Comparison of ENCODE assay signal across 1 cellular context in the genomic region with DNA sequence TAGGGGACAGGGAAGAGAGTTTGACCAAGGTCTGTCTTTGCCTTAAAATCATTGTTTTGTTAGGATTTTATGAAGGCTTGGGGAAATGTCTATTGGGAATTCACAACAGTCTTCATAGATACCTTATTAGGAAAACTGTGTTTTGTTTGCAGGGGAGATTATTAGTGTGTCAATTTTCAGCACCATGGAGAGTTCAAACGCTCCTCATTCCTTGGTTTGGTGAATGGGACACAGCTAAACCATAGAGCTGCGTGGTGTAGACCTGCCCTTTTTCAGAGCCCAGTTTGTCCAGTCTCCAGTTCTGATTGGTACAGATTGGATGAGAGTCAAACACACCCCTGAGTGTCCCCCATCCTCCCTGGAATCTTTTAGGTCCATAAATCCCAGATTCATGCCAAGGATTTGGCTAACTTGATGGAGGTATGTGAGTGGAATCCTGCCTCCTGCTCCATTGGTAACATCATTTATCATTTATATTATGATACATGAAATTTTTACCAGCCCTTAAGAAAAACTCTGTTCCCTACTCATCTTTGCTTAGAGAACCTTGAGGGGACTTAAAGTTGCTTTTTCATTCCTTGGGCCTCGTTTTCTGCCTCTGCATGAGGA.
TF ChIP-seq lines count a peak whose summit lies in the region.

No MANE protein-coding gene starts in this region.

TF ChIP-seq in HepG2, 621 proteins besides CTCF, POLR2A, EP300 and RAD21 (continued from another document):
- TF ChIP-seq, protein P1, sequence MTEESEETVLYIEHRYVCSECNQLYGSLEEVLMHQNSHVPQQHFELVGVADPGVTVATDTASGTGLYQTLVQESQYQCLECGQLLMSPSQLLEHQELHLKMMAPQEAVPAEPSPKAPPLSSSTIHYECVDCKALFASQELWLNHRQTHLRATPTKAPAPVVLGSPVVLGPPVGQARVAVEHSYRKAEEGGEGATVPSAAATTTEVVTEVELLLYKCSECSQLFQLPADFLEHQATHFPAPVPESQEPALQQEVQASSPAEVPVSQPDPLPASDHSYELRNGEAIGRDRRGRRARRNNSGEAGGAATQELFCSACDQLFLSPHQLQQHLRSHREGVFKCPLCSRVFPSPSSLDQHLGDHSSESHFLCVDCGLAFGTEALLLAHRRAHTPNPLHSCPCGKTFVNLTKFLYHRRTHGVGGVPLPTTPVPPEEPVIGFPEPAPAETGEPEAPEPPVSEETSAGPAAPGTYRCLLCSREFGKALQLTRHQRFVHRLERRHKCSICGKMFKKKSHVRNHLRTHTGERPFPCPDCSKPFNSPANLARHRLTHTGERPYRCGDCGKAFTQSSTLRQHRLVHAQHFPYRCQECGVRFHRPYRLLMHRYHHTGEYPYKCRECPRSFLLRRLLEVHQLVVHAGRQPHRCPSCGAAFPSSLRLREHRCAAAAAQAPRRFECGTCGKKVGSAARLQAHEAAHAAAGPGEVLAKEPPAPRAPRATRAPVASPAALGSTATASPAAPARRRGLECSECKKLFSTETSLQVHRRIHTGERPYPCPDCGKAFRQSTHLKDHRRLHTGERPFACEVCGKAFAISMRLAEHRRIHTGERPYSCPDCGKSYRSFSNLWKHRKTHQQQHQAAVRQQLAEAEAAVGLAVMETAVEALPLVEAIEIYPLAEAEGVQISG (CRISPR knock-in tag; IDR thresholded peaks at IDR 0.05) = peak; percentile 80
- TF ChIP-seq SRY (CRISPR knock-in tag; IDR thresholded peaks at IDR 0.05) (no peak), IRX3 (CRISPR knock-in tag; IDR thresholded peaks at IDR 0.05; ENCODE audit: borderline replicate concordance, low read depth) (0 out of 2 replicates have a peak, but pooled peaks have one; percentile 21), EHMT2 (IDR thresholded peaks at IDR 0.05; ENCODE audit: borderline replicate concordance, low read depth, low read length) (peak; percentile 98), ZNF30 (CRISPR knock-in tag; IDR thresholded peaks at IDR 0.05) (no peak), ZNF788 (CRISPR knock-in tag; IDR thresholded peaks at IDR 0.05; ENCODE audit: borderline replicate concordance) (no peak), TOPORS (CRISPR knock-in tag; IDR thresholded peaks at IDR 0.05) (0 out of 2 replicates have a peak, but pooled peaks have one; percentile 47), CC2D1A (CRISPR knock-in tag; IDR thresholded peaks at IDR 0.05) (no peak), ZNF615 (CRISPR knock-in tag; IDR thresholded peaks at IDR 0.05; ENCODE audit: borderline replicate concordance) (0 out of 2 replicates have a peak, but pooled peaks have one; percentile 40), NR2C2 (CRISPR knock-in tag; IDR thresholded peaks at IDR 0.05; ENCODE audit: borderline replicate concordance) (no peak), ZNF598 (CRISPR knock-in tag; IDR thresholded peaks at IDR 0.05; ENCODE audit: borderline replicate concordance) (no peak), CENPT (CRISPR knock-in tag; IDR thresholded peaks at IDR 0.05; ENCODE audit: low read depth) (no peak), ZNF256 (CRISPR knock-in tag; conservative IDR thresholded peaks at IDR 0.05) (0 out of 2 replicates have a peak, but pooled peaks have one; percentile 62), ASH2L (IDR thresholded peaks at IDR 0.05; ENCODE audit: insufficient read length, low read depth, low read length) (no peak), ZNF441 (CRISPR knock-in tag; IDR thresholded peaks at IDR 0.05; ENCODE audit: borderline replicate concordance) (no peak), HOXA5 (CRISPR knock-in tag; IDR thresholded peaks at IDR 0.05) (0 out of 2 replicates have a peak, but pooled peaks have one; percentile 38), MED1 (CRISPR knock-in tag; IDR thresholded peaks at IDR 0.05) (no peak), ZNF644 (CRISPR knock-in tag; IDR thresholded peaks at IDR 0.05; ENCODE audit: low read depth) (0 out of 2 replicates have a peak, but pooled peaks have one; percentile 23), NRL (CRISPR knock-in tag; IDR thresholded peaks at IDR 0.05; ENCODE audit: borderline replicate concordance) (no peak), SOX6 (IDR thresholded peaks at IDR 0.05) (no peak), SOX6 (CRISPR knock-in tag; IDR thresholded peaks at IDR 0.05) (no peak), ZNF629 (CRISPR knock-in tag; conservative IDR thresholded peaks at IDR 0.05) (no peak), ZFP36L2 (CRISPR knock-in tag; IDR thresholded peaks at IDR 0.05) (no peak), ETV6 (CRISPR knock-in tag; conservative IDR thresholded peaks at IDR 0.05) (0 out of 2 replicates have a peak, but pooled peaks have one; percentile 13), CAMTA2 (CRISPR knock-in tag; IDR thresholded peaks at IDR 0.05; ENCODE audit: borderline replicate concordance) (no peak), SYNCRIP (IDR thresholded peaks at IDR 0.05; ENCODE audit: insufficient read depth, low read depth, low read length) (no peak), ZSCAN31 (CRISPR knock-in tag; IDR thresholded peaks at IDR 0.05; ENCODE audit: low read depth) (no peak), ZFAT (CRISPR knock-in tag; conservative IDR thresholded peaks at IDR 0.05) (no peak), ZNF766 (CRISPR knock-in tag; IDR thresholded peaks at IDR 0.05; ENCODE audit: borderline replicate concordance) (no peak), ESRRA (CRISPR knock-in tag; IDR thresholded peaks at IDR 0.05; ENCODE audit: low read depth) (no peak), DNMT3B (CRISPR knock-in tag; conservative IDR thresholded peaks at IDR 0.05) (no peak), MEIS2 (CRISPR knock-in tag; IDR thresholded peaks at IDR 0.05) (no peak), PHF8 (CRISPR knock-in tag; IDR thresholded peaks at IDR 0.05) (no peak), ZNF841 (CRISPR knock-in tag; IDR thresholded peaks at IDR 0.05; ENCODE audit: borderline replicate concordance) (no peak), ZNF354B (CRISPR knock-in tag; IDR thresholded peaks at IDR 0.05) (0 out of 2 replicates have a peak, but pooled peaks have one; percentile 47), ZSCAN21 (CRISPR knock-in tag; IDR thresholded peaks at IDR 0.05; ENCODE audit: borderline replicate concordance) (no peak), SP4 (CRISPR knock-in tag; IDR thresholded peaks at IDR 0.05) (no peak)
- TF ChIP-seq, protein P2, sequence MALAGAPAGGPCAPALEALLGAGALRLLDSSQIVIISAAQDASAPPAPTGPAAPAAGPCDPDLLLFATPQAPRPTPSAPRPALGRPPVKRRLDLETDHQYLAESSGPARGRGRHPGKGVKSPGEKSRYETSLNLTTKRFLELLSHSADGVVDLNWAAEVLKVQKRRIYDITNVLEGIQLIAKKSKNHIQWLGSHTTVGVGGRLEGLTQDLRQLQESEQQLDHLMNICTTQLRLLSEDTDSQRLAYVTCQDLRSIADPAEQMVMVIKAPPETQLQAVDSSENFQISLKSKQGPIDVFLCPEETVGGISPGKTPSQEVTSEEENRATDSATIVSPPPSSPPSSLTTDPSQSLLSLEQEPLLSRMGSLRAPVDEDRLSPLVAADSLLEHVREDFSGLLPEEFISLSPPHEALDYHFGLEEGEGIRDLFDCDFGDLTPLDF (CRISPR knock-in tag; IDR thresholded peaks at IDR 0.05) = no peak
- TF ChIP-seq, protein P3, sequence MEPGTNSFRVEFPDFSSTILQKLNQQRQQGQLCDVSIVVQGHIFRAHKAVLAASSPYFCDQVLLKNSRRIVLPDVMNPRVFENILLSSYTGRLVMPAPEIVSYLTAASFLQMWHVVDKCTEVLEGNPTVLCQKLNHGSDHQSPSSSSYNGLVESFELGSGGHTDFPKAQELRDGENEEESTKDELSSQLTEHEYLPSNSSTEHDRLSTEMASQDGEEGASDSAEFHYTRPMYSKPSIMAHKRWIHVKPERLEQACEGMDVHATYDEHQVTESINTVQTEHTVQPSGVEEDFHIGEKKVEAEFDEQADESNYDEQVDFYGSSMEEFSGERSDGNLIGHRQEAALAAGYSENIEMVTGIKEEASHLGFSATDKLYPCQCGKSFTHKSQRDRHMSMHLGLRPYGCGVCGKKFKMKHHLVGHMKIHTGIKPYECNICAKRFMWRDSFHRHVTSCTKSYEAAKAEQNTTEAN (CRISPR knock-in tag; conservative IDR thresholded peaks at IDR 0.05) = no peak
- TF ChIP-seq, protein P4, sequence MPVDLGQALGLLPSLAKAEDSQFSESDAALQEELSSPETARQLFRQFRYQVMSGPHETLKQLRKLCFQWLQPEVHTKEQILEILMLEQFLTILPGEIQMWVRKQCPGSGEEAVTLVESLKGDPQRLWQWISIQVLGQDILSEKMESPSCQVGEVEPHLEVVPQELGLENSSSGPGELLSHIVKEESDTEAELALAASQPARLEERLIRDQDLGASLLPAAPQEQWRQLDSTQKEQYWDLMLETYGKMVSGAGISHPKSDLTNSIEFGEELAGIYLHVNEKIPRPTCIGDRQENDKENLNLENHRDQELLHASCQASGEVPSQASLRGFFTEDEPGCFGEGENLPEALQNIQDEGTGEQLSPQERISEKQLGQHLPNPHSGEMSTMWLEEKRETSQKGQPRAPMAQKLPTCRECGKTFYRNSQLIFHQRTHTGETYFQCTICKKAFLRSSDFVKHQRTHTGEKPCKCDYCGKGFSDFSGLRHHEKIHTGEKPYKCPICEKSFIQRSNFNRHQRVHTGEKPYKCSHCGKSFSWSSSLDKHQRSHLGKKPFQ (CRISPR knock-in tag; IDR thresholded peaks at IDR 0.05; ENCODE audit: insufficient replicate concordance) = no peak
- TF ChIP-seq, protein P5, sequence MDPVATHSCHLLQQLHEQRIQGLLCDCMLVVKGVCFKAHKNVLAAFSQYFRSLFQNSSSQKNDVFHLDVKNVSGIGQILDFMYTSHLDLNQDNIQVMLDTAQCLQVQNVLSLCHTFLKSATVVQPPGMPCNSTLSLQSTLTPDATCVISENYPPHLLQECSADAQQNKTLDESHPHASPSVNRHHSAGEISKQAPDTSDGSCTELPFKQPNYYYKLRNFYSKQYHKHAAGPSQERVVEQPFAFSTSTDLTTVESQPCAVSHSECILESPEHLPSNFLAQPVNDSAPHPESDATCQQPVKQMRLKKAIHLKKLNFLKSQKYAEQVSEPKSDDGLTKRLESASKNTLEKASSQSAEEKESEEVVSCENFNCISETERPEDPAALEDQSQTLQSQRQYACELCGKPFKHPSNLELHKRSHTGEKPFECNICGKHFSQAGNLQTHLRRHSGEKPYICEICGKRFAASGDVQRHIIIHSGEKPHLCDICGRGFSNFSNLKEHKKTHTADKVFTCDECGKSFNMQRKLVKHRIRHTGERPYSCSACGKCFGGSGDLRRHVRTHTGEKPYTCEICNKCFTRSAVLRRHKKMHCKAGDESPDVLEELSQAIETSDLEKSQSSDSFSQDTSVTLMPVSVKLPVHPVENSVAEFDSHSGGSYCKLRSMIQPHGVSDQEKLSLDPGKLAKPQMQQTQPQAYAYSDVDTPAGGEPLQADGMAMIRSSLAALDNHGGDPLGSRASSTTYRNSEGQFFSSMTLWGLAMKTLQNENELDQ (CRISPR knock-in tag; IDR thresholded peaks at IDR 0.05; ENCODE audit: borderline replicate concordance) = no peak
- TF ChIP-seq, protein P6, sequence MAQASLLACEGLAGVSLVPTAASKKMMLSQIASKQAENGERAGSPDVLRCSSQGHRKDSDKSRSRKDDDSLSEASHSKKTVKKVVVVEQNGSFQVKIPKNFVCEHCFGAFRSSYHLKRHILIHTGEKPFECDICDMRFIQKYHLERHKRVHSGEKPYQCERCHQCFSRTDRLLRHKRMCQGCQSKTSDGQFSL (CRISPR knock-in tag; IDR thresholded peaks at IDR 0.05) = no peak
- TF ChIP-seq, protein P7, sequence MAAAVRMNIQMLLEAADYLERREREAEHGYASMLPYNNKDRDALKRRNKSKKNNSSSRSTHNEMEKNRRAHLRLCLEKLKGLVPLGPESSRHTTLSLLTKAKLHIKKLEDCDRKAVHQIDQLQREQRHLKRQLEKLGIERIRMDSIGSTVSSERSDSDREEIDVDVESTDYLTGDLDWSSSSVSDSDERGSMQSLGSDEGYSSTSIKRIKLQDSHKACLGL (CRISPR knock-in tag; IDR thresholded peaks at IDR 0.05) = no peak
- TF ChIP-seq, protein P8, sequence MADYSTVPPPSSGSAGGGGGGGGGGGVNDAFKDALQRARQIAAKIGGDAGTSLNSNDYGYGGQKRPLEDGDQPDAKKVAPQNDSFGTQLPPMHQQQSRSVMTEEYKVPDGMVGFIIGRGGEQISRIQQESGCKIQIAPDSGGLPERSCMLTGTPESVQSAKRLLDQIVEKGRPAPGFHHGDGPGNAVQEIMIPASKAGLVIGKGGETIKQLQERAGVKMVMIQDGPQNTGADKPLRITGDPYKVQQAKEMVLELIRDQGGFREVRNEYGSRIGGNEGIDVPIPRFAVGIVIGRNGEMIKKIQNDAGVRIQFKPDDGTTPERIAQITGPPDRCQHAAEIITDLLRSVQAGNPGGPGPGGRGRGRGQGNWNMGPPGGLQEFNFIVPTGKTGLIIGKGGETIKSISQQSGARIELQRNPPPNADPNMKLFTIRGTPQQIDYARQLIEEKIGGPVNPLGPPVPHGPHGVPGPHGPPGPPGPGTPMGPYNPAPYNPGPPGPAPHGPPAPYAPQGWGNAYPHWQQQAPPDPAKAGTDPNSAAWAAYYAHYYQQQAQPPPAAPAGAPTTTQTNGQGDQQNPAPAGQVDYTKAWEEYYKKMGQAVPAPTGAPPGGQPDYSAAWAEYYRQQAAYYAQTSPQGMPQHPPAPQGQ (CRISPR knock-in tag; IDR thresholded peaks at IDR 0.05; ENCODE audit: borderline replicate concordance) = no peak
- TF ChIP-seq, protein P9, sequence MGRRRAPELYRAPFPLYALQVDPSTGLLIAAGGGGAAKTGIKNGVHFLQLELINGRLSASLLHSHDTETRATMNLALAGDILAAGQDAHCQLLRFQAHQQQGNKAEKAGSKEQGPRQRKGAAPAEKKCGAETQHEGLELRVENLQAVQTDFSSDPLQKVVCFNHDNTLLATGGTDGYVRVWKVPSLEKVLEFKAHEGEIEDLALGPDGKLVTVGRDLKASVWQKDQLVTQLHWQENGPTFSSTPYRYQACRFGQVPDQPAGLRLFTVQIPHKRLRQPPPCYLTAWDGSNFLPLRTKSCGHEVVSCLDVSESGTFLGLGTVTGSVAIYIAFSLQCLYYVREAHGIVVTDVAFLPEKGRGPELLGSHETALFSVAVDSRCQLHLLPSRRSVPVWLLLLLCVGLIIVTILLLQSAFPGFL (CRISPR knock-in tag; IDR thresholded peaks at IDR 0.05) = no peak
- TF ChIP-seq, protein P10, sequence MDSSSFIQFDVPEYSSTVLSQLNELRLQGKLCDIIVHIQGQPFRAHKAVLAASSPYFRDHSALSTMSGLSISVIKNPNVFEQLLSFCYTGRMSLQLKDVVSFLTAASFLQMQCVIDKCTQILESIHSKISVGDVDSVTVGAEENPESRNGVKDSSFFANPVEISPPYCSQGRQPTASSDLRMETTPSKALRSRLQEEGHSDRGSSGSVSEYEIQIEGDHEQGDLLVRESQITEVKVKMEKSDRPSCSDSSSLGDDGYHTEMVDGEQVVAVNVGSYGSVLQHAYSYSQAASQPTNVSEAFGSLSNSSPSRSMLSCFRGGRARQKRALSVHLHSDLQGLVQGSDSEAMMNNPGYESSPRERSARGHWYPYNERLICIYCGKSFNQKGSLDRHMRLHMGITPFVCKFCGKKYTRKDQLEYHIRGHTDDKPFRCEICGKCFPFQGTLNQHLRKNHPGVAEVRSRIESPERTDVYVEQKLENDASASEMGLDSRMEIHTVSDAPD (CRISPR knock-in tag; IDR thresholded peaks at IDR 0.05) = no peak
